Comparison of ENCODE assay signal across 8 cellular contexts in genomic region chr19:1020868-1021425, GRCh38. TPM values are rescaled to one million over a fixed set of nuclear protein-coding genes. Genes with fewer than 3 reads are reported as not detected.
DNase-seq lines count a peak whose midpoint lies in the region; ATAC-seq and TF ChIP-seq lines count a peak whose summit lies in the region.

Gene TMEM259 (minus strand): TSS chr19:1021123. CDS start chr19:1020996, 127 bp downstream.

- H3K36me3 ChIP-seq in OCI-LY3 (replicated peaks; ENCODE audit: low read depth, low read length) (peaks cover 10% of the 10 kb centered on the region), endodermal cell (ENCODE audit: control insufficient read depth, insufficient read depth, low read length) (peaks cover 8% of the 10 kb centered on the region)

- H3K36me3 Mint-ChIP-seq in endodermal cell (ENCODE audit: low read depth) (no peaks in the 10 kb centered on the region), mesothelial cell of epicardium (no peaks in the 10 kb centered on the region)

- H3K9ac ChIP-seq in OCI-LY3 (ENCODE audit: low read length) (peak within 1 kb of the TSS; percentile 96), endodermal cell (ENCODE audit: extremely low read depth, low read length, poor library complexity, severe bottlenecking) (peak within 1 kb of the TSS; percentile 93)

- peaks cover 44% of the 10 kb centered on the region for H4K20me1 ChIP-seq in OCI-LY3 (ENCODE audit: insufficient read depth, low read length)

- H3K79me2 ChIP-seq in OCI-LY3 (ENCODE audit: low read length), result peaks cover 50% of the 10 kb centered on the region

- H3K27ac ChIP-seq in OCI-LY3 (ENCODE audit: low read length), result peak within 1 kb of the TSS; percentile 76
- H3K27ac ChIP-seq in endodermal cell (ENCODE audit: low read depth, low read length), result peak within 1 kb of the TSS; percentile 99

- peak; percentile 99 for DNase-seq in DMS 273 (lab: John Stamatoyannopoulos, UW; ENCODE audit: unreplicated experiment)
- DNase-seq in HuH-7.5 (ENCODE audit: low spot score), result peak; percentile 99
- DNase-seq in activated CD8-positive, alpha-beta memory T cell treated with anti-CD3 and anti-CD28 coated beads, Interleukin-2, amount 50 U/mL, for 4 hours, result peak; percentile 97
- DNase-seq in endodermal cell, result peak; percentile 97
- DNase-seq in mesothelial cell of epicardium (ENCODE audit: low spot score in 2 of 2, unreplicated experiment in 2 of 2), result peak; percentile 96 to 98
- peak; percentile 95 to 96 for DNase-seq in stimulated activated CD8-positive, alpha-beta memory T cell treated with anti-CD3 and anti-CD28 coated beads, Interleukin-15, amount 100 ng/mL, for 4 hours (ENCODE audit: low read depth in 2 of 2)

- H3K4me1 ChIP-seq in OCI-LY3 (ENCODE audit: low read length) (peaks cover 43% of the 10 kb centered on the region), endodermal cell (ENCODE audit: control insufficient read depth, insufficient read depth, low read length) (peaks cover 13% of the 10 kb centered on the region)

- H3K4me1 Mint-ChIP-seq in endodermal cell (peaks cover 7% of the 10 kb centered on the region), mesothelial cell of epicardium (peaks cover 27% of the 10 kb centered on the region)

- H2AFZ ChIP-seq in OCI-LY3 (ENCODE audit: low read depth, low read length), result peak within 1 kb of the TSS; percentile 64; the same call in 1 of the 2 replicates

- H3K27me3 Mint-ChIP-seq in endodermal cell (ENCODE audit: insufficient read depth) (peaks cover 1% of the 10 kb centered on the region), mesothelial cell of epicardium (ENCODE audit: low read depth) (peaks cover 2% of the 10 kb centered on the region)

- peak; percentile 58 for ATAC-seq in GM21526 (IDR thresholded peaks at IDR 0.05; ENCODE audit: low FRiP score, unreplicated experiment)

- peak within 1 kb of the TSS; percentile 100 for H3K27ac Mint-ChIP-seq in endodermal cell
- H3K27ac Mint-ChIP-seq in mesothelial cell of epicardium, result peak within 1 kb of the TSS; percentile 100

- H3K9me3 ChIP-seq in OCI-LY3 (ENCODE audit: insufficient read depth, low read length) (no peaks in the 10 kb centered on the region), endodermal cell (ENCODE audit: control insufficient read depth, low read length) (no peaks in the 10 kb centered on the region)

- WGBS in endodermal cell (ENCODE audit: insufficient coverage in 1 of 2, insufficient read length in 1 of 2), 2 experiments, result 0% methylated on average over 49 to 66 of the region's 68 CpGs

- no peaks in the 10 kb centered on the region for H3K27me3 ChIP-seq in OCI-LY3 (ENCODE audit: low read depth, low read length)
- no peaks in the 10 kb centered on the region for H3K27me3 ChIP-seq in endodermal cell (ENCODE audit: control insufficient read depth, insufficient read depth, low read length, poor library complexity, severe bottlenecking)

- no peak for TF ChIP-seq CTCF in OCI-LY3 (IDR thresholded peaks at IDR 0.05; ENCODE audit: low read depth, low read length)
- no peak for TF ChIP-seq CTCF in endodermal cell (conservative IDR thresholded peaks at IDR 0.05)
- TF ChIP-seq CTCF in mesothelial cell of epicardium (IDR thresholded peaks at IDR 0.05; ENCODE audit: unreplicated experiment), result no peak

- peak within 1 kb of the TSS; percentile 89 for H3K4me2 ChIP-seq in OCI-LY3 (ENCODE audit: low read length)

- H3K4me3 ChIP-seq in OCI-LY3 (ENCODE audit: low read length) (peak within 1 kb of the TSS; percentile 92), endodermal cell (ENCODE audit: low read length) (peak within 1 kb of the TSS; percentile 92)

- H3K4me3 Mint-ChIP-seq in endodermal cell, result peak within 1 kb of the TSS; percentile 89
- H3K4me3 Mint-ChIP-seq in mesothelial cell of epicardium, result peak within 1 kb of the TSS; percentile 88

- no peaks in the 10 kb centered on the region for H3K9me3 Mint-ChIP-seq in endodermal cell
- no peaks in the 10 kb centered on the region for H3K9me3 Mint-ChIP-seq in mesothelial cell of epicardium

RNA-seq across cellular contexts. Expression of gene TMEM259, which starts in this region (rescaled TPM):
- total RNA-seq in endodermal cell (100 to 1,000 TPM; 157 to 176 TPM), mesothelial cell of epicardium (232 to 245 TPM (median 242 TPM) in 3 replicates)
- polyA plus RNA-seq in endodermal cell (2013, experiment 1 of 2), result 146 TPM
- polyA plus RNA-seq in endodermal cell (2013, experiment 2 of 2), result 122 TPM

Comparison
In these comparisons a context has a peak if more than half of its experiments do, and no peak if none do; other contexts are left out.
1. Peak in every context shown above with its lines: DNase-seq, ATAC-seq, H3K4me3 ChIP-seq and H3K27ac ChIP-seq.